10 cellular contexts compared by ENCODE assay signal in the genomic region with DNA sequence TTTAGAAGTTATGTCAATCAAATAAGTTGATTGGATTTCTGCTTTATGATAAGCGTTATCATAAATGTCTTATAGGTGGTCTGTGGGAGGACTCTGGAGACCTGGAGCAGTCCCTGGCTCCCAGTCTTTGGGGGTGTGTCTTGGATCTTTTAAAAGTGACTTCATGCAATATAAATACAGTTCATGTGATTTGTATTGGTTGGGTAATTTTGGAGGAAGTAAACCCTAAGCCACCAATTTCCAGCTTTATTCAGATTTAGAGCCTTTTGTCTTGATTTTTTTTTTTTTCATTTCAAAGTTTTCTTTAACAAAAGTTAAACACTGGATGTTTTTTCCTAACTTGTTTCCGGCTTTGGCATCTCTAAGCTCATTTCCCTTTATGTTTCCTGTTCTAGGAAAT.
DNase-seq lines count a peak whose midpoint lies in the region; ATAC-seq and TF ChIP-seq lines count a peak whose summit lies in the region.
"Had no signal": no experiment of that assay in that cellular context is flagged by ENCODE, and none has a peak within 500 bp of the region (broad histone marks: within the 10 kb centered on the region; RNA-seq: fewer than 3 reads in every experiment).

No MANE protein-coding gene starts in this region.

- DNase-seq in left ventricle myocardium inferior (no peak), right atrium auricular region (ENCODE audit: low spot score) (no peak), caudate nucleus (lab: John Stamatoyannopoulos, UW) (no peak), mesothelial cell of epicardium (ENCODE audit: low spot score in 2 of 2, unreplicated experiment in 2 of 2) (no peak), upper lobe of right lung (no peak), 8988T (no peak), omental fat pad (ENCODE audit: low spot score) (no peak)
- DNase-seq: activated CD4-positive, alpha-beta T cell treated with anti-CD3 and anti-CD28 coated beads, Interleukin-2, amount 10 ng/mL, durations not matched to agents 24 days and 14 days; pancreas had no signal

- H3K27ac ChIP-seq in left ventricle myocardium inferior (replicated peaks) (peak overlapping the region; percentile 65), right atrium auricular region (peak overlapping the region in 1 of 2 donors; percentile 43), caudate nucleus (ENCODE audit: low read depth, low read length) (peak overlapping the region; percentile 81), upper lobe of right lung (peak overlapping the region; percentile 53)

- peak overlapping the region; percentile 78 for H3K27ac Mint-ChIP-seq in mesothelial cell of epicardium
- H3K27ac Mint-ChIP-seq: activated CD4-positive, alpha-beta T cell treated with anti-CD3 and anti-CD28 coated beads, Interleukin-2, amount 10 ng/mL, durations not matched to agents 24 days and 14 days had no signal

- intact Hi-C loops in left ventricle myocardium inferior (cut with micrococcal nuclease), result no loop called here
- intact Hi-C loops in upper lobe of right lung (cut with DNase I), result no loop called here

- peak overlapping the region; percentile 2 for H3K4me3 ChIP-seq in left ventricle myocardium inferior
- H3K4me3 ChIP-seq in right atrium auricular region, result no peak overlapping the region
- no peak overlapping the region for H3K4me3 ChIP-seq in upper lobe of right lung
- H3K4me3 ChIP-seq: pancreas had no signal

- H3K9me3 ChIP-seq in left ventricle myocardium inferior (replicated peaks) (no peaks in the 10 kb centered on the region), right atrium auricular region (no peaks in the 10 kb centered on the region), upper lobe of right lung (no peaks in the 10 kb centered on the region)
- H3K9me3 ChIP-seq: pancreas had no signal

- H3K27me3 Mint-ChIP-seq in mesothelial cell of epicardium (ENCODE audit: low read depth), result no peaks in the 10 kb centered on the region
- H3K27me3 Mint-ChIP-seq: activated CD4-positive, alpha-beta T cell treated with anti-CD3 and anti-CD28 coated beads, Interleukin-2, amount 10 ng/mL, durations not matched to agents 24 days and 14 days had no signal

- peaks cover 75% of the 10 kb centered on the region for H3K4me1 Mint-ChIP-seq in mesothelial cell of epicardium

- no peak for TF ChIP-seq CTCF in left ventricle myocardium inferior (IDR thresholded peaks at IDR 0.05; ENCODE audit: borderline replicate concordance)
- TF ChIP-seq CTCF in right atrium auricular region (IDR thresholded peaks at IDR 0.05), result no peak
- no peak for TF ChIP-seq CTCF in mesothelial cell of epicardium (IDR thresholded peaks at IDR 0.05; ENCODE audit: unreplicated experiment)
- TF ChIP-seq CTCF in upper lobe of right lung (IDR thresholded peaks at IDR 0.05), result no peak
- no peak for TF ChIP-seq CTCF in omental fat pad (IDR thresholded peaks at IDR 0.05)

- H3K36me3 Mint-ChIP-seq in mesothelial cell of epicardium, result no peaks in the 10 kb centered on the region

- H3K4me3 Mint-ChIP-seq in mesothelial cell of epicardium, result no peak overlapping the region
- H3K4me3 Mint-ChIP-seq: activated CD4-positive, alpha-beta T cell treated with anti-CD3 and anti-CD28 coated beads, Interleukin-2, amount 10 ng/mL, durations not matched to agents 24 days and 14 days had no signal

- H3K36me3 ChIP-seq in left ventricle myocardium inferior (no peaks in the 10 kb centered on the region), right atrium auricular region (no peaks in the 10 kb centered on the region), upper lobe of right lung (no peaks in the 10 kb centered on the region)
- H3K36me3 ChIP-seq: pancreas had no signal

- peaks cover under 1% of the 10 kb centered on the region for H3K9me3 Mint-ChIP-seq in mesothelial cell of epicardium
- H3K9me3 Mint-ChIP-seq: activated CD4-positive, alpha-beta T cell treated with anti-CD3 and anti-CD28 coated beads, Interleukin-2, amount 10 ng/mL, durations not matched to agents 24 days and 14 days had no signal

- H3K4me1 ChIP-seq in left ventricle myocardium inferior (peaks cover 99% of the 10 kb centered on the region), right atrium auricular region (peaks cover 0 to 86% of the 10 kb centered on the region in 2 donors), upper lobe of right lung (peaks cover 76% of the 10 kb centered on the region)

- peak; percentile 31 for ATAC-seq in upper lobe of right lung
- ATAC-seq in omental fat pad (ENCODE audit: low FRiP score), result no peak
- ATAC-seq in GM19397 (IDR thresholded peaks at IDR 0.05; ENCODE audit: unreplicated experiment), result no peak

- H3K27me3 ChIP-seq in left ventricle myocardium inferior (ENCODE audit: low read depth), result no peaks in the 10 kb centered on the region
- H3K27me3 ChIP-seq in right atrium auricular region, result no peaks in the 10 kb centered on the region
- H3K27me3 ChIP-seq in upper lobe of right lung, result no peaks in the 10 kb centered on the region
- H3K27me3 ChIP-seq: pancreas had no signal
